Comparison of ENCODE assay signal across 22 cellular contexts in the genomic region with DNA sequence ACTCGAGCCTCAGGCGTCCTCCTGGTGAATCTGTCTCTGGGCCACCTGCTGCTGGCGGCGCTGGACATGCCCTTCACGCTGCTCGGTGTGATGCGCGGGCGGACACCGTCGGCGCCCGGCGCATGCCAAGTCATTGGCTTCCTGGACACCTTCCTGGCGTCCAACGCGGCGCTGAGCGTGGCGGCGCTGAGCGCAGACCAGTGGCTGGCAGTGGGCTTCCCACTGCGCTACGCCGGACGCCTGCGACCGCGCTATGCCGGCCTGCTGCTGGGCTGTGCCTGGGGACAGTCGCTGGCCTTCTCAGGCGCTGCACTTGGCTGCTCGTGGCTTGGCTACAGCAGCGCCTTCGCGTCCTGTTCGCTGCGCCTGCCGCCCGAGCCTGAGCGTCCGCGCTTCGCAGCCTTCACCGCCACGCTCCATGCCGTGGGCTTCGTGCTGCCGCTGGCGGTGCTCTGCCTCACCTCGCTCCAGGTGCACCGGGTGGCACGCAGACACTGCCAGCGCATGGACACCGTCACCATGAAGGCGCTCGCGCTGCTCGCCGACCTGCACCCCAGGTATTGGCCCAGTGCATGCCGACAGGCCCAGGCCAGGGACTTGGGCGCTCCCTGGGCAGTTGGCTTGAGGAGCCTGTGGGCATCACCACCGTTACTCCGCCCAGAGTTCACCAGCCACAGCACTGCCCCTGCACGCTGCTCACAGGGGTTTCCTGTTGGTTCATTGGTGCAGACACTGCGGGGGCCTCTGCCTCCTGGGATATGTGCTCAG. TPM values are rescaled to one million over a fixed set of nuclear protein-coding genes. Genes with fewer than 3 reads are reported as not detected.
DNase-seq lines count a peak whose midpoint lies in the region; ATAC-seq and TF ChIP-seq lines count a peak whose summit lies in the region.
"Had no signal": no experiment of that assay in that cellular context is flagged by ENCODE, and none has a peak within 500 bp of the region (broad histone marks: within the 10 kb centered on the region; RNA-seq: fewer than 3 reads in every experiment).

No MANE protein-coding gene starts in this region.

- peak overlapping the region; percentile 62 for H3K4me3 Mint-ChIP-seq in WTC11
- H3K4me3 Mint-ChIP-seq: activated CD4-positive, alpha-beta T cell treated with anti-CD3 and anti-CD28 coated beads for 36 hours; activated naive CD8-positive, alpha-beta T cell treated with anti-CD3 and anti-CD28 coated beads for 36 hours; activated T-helper 17 cell treated with anti-CD3 and anti-CD28 coated beads, Interleukin-2, amount 50 U/mL, for 72 hours; stimulated activated naive CD8-positive, alpha-beta T cell treated with anti-CD3 and anti-CD28 coated beads, Interleukin-15, Interleukin-2, amounts not matched to agents 100 ng/mL and 50 ng/mL, for 24 hours; T-cell had no signal

- CTCF ChIA-PET in SK-N-SH (lab: Yijun Ruan, JAX), result interaction anchor here (0.9 to 1.0 kb wide), 2 partner anchors 26 to 113 kb away, joined by 3 read pairs; no protein-coding TSS in a partner anchor
- CTCF ChIA-PET in WTC11 (lab: Charles Lee), result interaction anchor here (0.5 to 1.8 kb wide), 8 partner anchors 8 to 495 kb away, joined by 3 to 16 read pairs (median 4); a partner anchor contains a TSS

- H3K9ac ChIP-seq in SK-N-SH, result no peak overlapping the region
- H3K9ac ChIP-seq in iPS-20b (ENCODE audit: low read depth, low read length), result no peak overlapping the region

- peaks cover 52% of the 10 kb centered on the region for H3K27me3 Mint-ChIP-seq in WTC11 (ENCODE audit: low read depth)

- H2AFZ ChIP-seq in SK-N-SH (ENCODE audit: low read depth), result no peak overlapping the region

- no peaks in the 10 kb centered on the region for H3K9me3 Mint-ChIP-seq in WTC11
- H3K9me3 Mint-ChIP-seq: activated naive CD8-positive, alpha-beta T cell treated with anti-CD3 and anti-CD28 coated beads for 36 hours; activated T-helper 17 cell treated with anti-CD3 and anti-CD28 coated beads, Interleukin-2, amount 50 U/mL, for 72 hours; stimulated activated naive CD8-positive, alpha-beta T cell treated with anti-CD3 and anti-CD28 coated beads, Interleukin-15, Interleukin-2, amounts not matched to agents 100 ng/mL and 50 ng/mL, for 24 hours; T-cell had no signal

- no peaks in the 10 kb centered on the region for H3F3A ChIP-seq in SK-N-SH (replicated peaks; ENCODE audit: insufficient read depth)

- ATAC-seq in SK-N-SH treated with all-trans-retinoic acid at 6 μM for 48 hours (peak; percentile 9; the same call in 1 of the 3 replicates), WTC11 (no peak), sciatic nerve (no peak)

- H3K27me3 ChIP-seq in SK-N-SH (ENCODE audit: insufficient read depth) (no peaks in the 10 kb centered on the region; the same call in 1 of the 2 replicates), iPS-20b (ENCODE audit: insufficient read depth, low read length) (peaks cover 87% of the 10 kb centered on the region)

- no peaks in the 10 kb centered on the region for H3K79me2 ChIP-seq in SK-N-SH (ENCODE audit: insufficient read depth)

- H3K4me3 ChIP-seq in SK-N-SH (ENCODE audit: low read depth in 2 of 2, low read length in 1 of 2), result no peak overlapping the region
- peak overlapping the region; percentile 68 for H3K4me3 ChIP-seq in iPS-20b (ENCODE audit: low read length)
- H3K4me3 ChIP-seq: tibial artery had no signal

- peaks cover 32% of the 10 kb centered on the region for H3K4me1 Mint-ChIP-seq in WTC11
- H3K4me1 Mint-ChIP-seq: activated CD4-positive, alpha-beta T cell treated with anti-CD3 and anti-CD28 coated beads for 36 hours; activated naive CD8-positive, alpha-beta T cell treated with anti-CD3 and anti-CD28 coated beads for 36 hours; activated T-helper 17 cell treated with anti-CD3 and anti-CD28 coated beads, Interleukin-2, amount 50 U/mL, for 72 hours; T-cell had no signal

- H3K36me3 Mint-ChIP-seq in WTC11, result no peaks in the 10 kb centered on the region
- H3K36me3 Mint-ChIP-seq: activated naive CD8-positive, alpha-beta T cell treated with anti-CD3 and anti-CD28 coated beads for 36 hours; T-cell had no signal

- POLR2A ChIA-PET in SK-N-SH (lab: Yijun Ruan, JAX) (no interaction called here), WTC11 (lab: Charles Lee) (interaction anchor here (0.6 to 0.9 kb wide), 2 partner anchors 21 to 25 kb away, joined by 3 to 4 read pairs; no protein-coding TSS in a partner anchor)

- TF ChIP-seq RAD21 in SK-N-SH (IDR thresholded peaks at IDR 0.05; ENCODE audit: low read length), result no peak

- H4K20me1 ChIP-seq in SK-N-SH (ENCODE audit: insufficient read depth), result no peaks in the 10 kb centered on the region

- H3K9me2 ChIP-seq in SK-N-SH, result no peaks in the 10 kb centered on the region

- in situ Hi-C loops in GM13977 (cut with MboI; ENCODE audit: low pct_unique_long_range_greater_than_20kb, low sequenced_read_pairs, unreplicated experiment), result loop anchor here (25.0 kb wide), 1 partner anchor 119 kb away; no protein-coding TSS in a partner anchor

- 63% methylated on average over 21 of the region's 66 CpGs for WGBS in SK-N-SH (ENCODE audit: low lambda C conversion rate)

- no peak overlapping the region for H3K4me2 ChIP-seq in SK-N-SH

- DNase-seq in SK-N-SH (no peak), WTC11 (ENCODE audit: low spot score) (no peak), sciatic nerve (ENCODE audit: low spot score) (peak; percentile 40), cerebellum (ENCODE audit: low spot score) (no peak), COLO668 (lab: John Stamatoyannopoulos, UW; ENCODE audit: unreplicated experiment) (no peak), GM13977 (ENCODE audit: low spot score) (no peak)
- DNase-seq: NCI-H1092 treated with DMSO at 0.1 percent for 48 hours, NCI-H1930, NCI-H2227 treated with DMSO at 0.1 percent for 48 hours, NCI-H774, SIG-M5 had no signal

- H3K27ac Mint-ChIP-seq in WTC11, result no peak overlapping the region
- H3K27ac Mint-ChIP-seq: activated CD4-positive, alpha-beta T cell treated with anti-CD3 and anti-CD28 coated beads for 36 hours; activated naive CD8-positive, alpha-beta T cell treated with anti-CD3 and anti-CD28 coated beads for 36 hours; activated T-helper 17 cell treated with anti-CD3 and anti-CD28 coated beads, Interleukin-2, amount 50 U/mL, for 72 hours; stimulated activated naive CD8-positive, alpha-beta T cell treated with anti-CD3 and anti-CD28 coated beads, Interleukin-15, Interleukin-2, amounts not matched to agents 100 ng/mL and 50 ng/mL, for 24 hours; T-cell had no signal

- H3K4me1 ChIP-seq in SK-N-SH (ENCODE audit: control insufficient read depth in 1 of 2, insufficient read depth in 2 of 2, low read depth in 1 of 2, low read length in 1 of 2), result peaks cover 0 to 4% of the 10 kb centered on the region in 2 experiments; a peak in 1 of 4 replicates
- H3K4me1 ChIP-seq in iPS-20b (ENCODE audit: insufficient read depth, low read length), result peaks cover 15% of the 10 kb centered on the region

- TF ChIP-seq CTCF in SK-N-SH (IDR thresholded peaks at IDR 0.05) (no peak), WTC11 (IDR thresholded peaks at IDR 0.05) (no peak), GM13977 (IDR thresholded peaks at IDR 0.05; ENCODE audit: extremely low read depth, insufficient read depth, missing control alignments) (no peak)

- H3K27ac ChIP-seq in SK-N-SH (ENCODE audit: low read depth in 2 of 2, low read length in 1 of 2) (no peak overlapping the region), iPS-20b (ENCODE audit: low read length) (no peak overlapping the region)
- H3K27ac ChIP-seq: 22Rv1, tibial artery had no signal

- H3K36me3 ChIP-seq in SK-N-SH (replicated peaks in 1 of 2; ENCODE audit: control insufficient read depth in 1 of 2, insufficient read depth in 2 of 2, low read length in 1 of 2), result no peaks in the 10 kb centered on the region
- no peaks in the 10 kb centered on the region for H3K36me3 ChIP-seq in iPS-20b (ENCODE audit: insufficient read depth, low read depth, low read length)
- H3K36me3 ChIP-seq: tibial artery had no signal

- H3K9me3 ChIP-seq in SK-N-SH, result no peaks in the 10 kb centered on the region
- no peaks in the 10 kb centered on the region for H3K9me3 ChIP-seq in iPS-20b (ENCODE audit: insufficient read depth, low read depth, low read length)
- H3K9me3 ChIP-seq: tibial artery had no signal

- TF ChIP-seq EP300 in SK-N-SH (IDR thresholded peaks at IDR 0.05; ENCODE audit: borderline replicate concordance in 1 of 2, low read depth in 1 of 2, low read length in 1 of 2), result no peak

- intact Hi-C loops in sciatic nerve (cut with DNase I), result loop anchor here (10.0 kb wide), 1 partner anchor 516 kb away; no protein-coding TSS in a partner anchor

TF ChIP-seq in SK-N-SH, 30 proteins besides CTCF, POLR2A, EP300 and RAD21 (continues in another document):
- TF ChIP-seq TAF1 (IDR thresholded peaks at IDR 0.05; ENCODE audit: borderline replicate concordance, low read depth, low read length), result no peak
- TF ChIP-seq, protein P1, sequence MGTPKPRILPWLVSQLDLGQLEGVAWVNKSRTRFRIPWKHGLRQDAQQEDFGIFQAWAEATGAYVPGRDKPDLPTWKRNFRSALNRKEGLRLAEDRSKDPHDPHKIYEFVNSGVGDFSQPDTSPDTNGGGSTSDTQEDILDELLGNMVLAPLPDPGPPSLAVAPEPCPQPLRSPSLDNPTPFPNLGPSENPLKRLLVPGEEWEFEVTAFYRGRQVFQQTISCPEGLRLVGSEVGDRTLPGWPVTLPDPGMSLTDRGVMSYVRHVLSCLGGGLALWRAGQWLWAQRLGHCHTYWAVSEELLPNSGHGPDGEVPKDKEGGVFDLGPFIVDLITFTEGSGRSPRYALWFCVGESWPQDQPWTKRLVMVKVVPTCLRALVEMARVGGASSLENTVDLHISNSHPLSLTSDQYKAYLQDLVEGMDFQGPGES (IDR thresholded peaks at IDR 0.05; ENCODE audit: low read depth, low read length), result no peak

RNA-seq across cellular contexts. Expression of a gene that starts 1.1 kb away (rescaled TPM):
- polyA plus RNA-seq in SK-N-SH (2012; rRNA removed), result not detected in 2 replicates
- not detected in 2 replicates for polyA plus RNA-seq in SK-N-SH (2012; cell fraction: cytosol; rRNA removed)
- not detected in 2 replicates for polyA plus RNA-seq in SK-N-SH (2012; cell fraction: nucleus; rRNA removed)
- total RNA-seq in WTC11 (2021) (2.3 to 5.7 TPM (median 2.7 TPM) in 3 replicates), sciatic nerve (0.58 TPM), cerebellum (0.73 TPM)
- total RNA-seq: activated CD4-positive, alpha-beta T cell treated with anti-CD3 and anti-CD28 coated beads for 36 hours; activated naive CD8-positive, alpha-beta T cell treated with anti-CD3 and anti-CD28 coated beads for 36 hours; activated T-helper 17 cell treated with anti-CD3 and anti-CD28 coated beads, Interleukin-2, amount 50 U/mL, for 72 hours; glomerular endothelial cell; lower leg skin; T-cell had no signal

RNA-seq across cellular contexts. Expression of a gene that starts 11.3 kb away (rescaled TPM):
- polyA plus RNA-seq in SK-N-SH (2012; rRNA removed), result not detected in 2 replicates
- polyA plus RNA-seq in SK-N-SH (2012; cell fraction: cytosol; rRNA removed), result not detected in 2 replicates
- not detected in 2 replicates for polyA plus RNA-seq in SK-N-SH (2012; cell fraction: nucleus; rRNA removed)
- total RNA-seq in WTC11 (2021), result 22.7 to 26.9 TPM (median 22.8 TPM) in 3 replicates
- total RNA-seq in sciatic nerve, result 7.0 TPM
- 5.0 TPM for total RNA-seq in cerebellum
- total RNA-seq: activated CD4-positive, alpha-beta T cell treated with anti-CD3 and anti-CD28 coated beads for 36 hours; activated naive CD8-positive, alpha-beta T cell treated with anti-CD3 and anti-CD28 coated beads for 36 hours; activated T-helper 17 cell treated with anti-CD3 and anti-CD28 coated beads, Interleukin-2, amount 50 U/mL, for 72 hours had no signal
